ENCODE assay signal across 24 cellular contexts in genomic region chr22:34416321-34416900, GRCh38.
DNase-seq lines count a peak whose midpoint lies in the region; ATAC-seq and TF ChIP-seq lines count a peak whose summit lies in the region.
"Had no signal": no experiment of that assay in that cellular context is flagged by ENCODE, and none has a peak within 500 bp of the region (broad histone marks: within the 10 kb centered on the region; RNA-seq: fewer than 3 reads in every experiment).

No MANE protein-coding gene starts in this region.

- peaks cover 12% of the 10 kb centered on the region for H3K9me3 Mint-ChIP-seq in endodermal cell
- H3K9me3 Mint-ChIP-seq in neural progenitor cell = no peaks in the 10 kb centered on the region
- peaks cover 2% of the 10 kb centered on the region for H3K9me3 Mint-ChIP-seq in activated CD4-positive, alpha-beta T cell treated with anti-CD3 and anti-CD28 coated beads, Interleukin-2, amount 10 ng/mL, durations not matched to agents 7 days and 5 days

- peaks cover 4% of the 10 kb centered on the region for H4K20me1 ChIP-seq in neural progenitor cell (ENCODE audit: low read depth)

- ATAC-seq in GM19395 (IDR thresholded peaks at IDR 0.05; ENCODE audit: unreplicated experiment) (no peak), heart right ventricle (no peak)
- ATAC-seq: CD8-positive, alpha-beta T cell; Right ventricle myocardium inferior had no signal

- no peak overlapping the region for H3K9ac ChIP-seq in endodermal cell (ENCODE audit: extremely low read depth, low read length, poor library complexity, severe bottlenecking)
- H3K9ac ChIP-seq in neural progenitor cell = no peak overlapping the region

- H3F3A ChIP-seq in neural progenitor cell (ENCODE audit: low read depth) = peaks cover 11% of the 10 kb centered on the region

- H2AFZ ChIP-seq in neural progenitor cell (replicated peaks) = no peak overlapping the region
- H2AFZ ChIP-seq: PC-9 had no signal

- H3K36me3 ChIP-seq in endodermal cell (ENCODE audit: control insufficient read depth, insufficient read depth, low read length) (no peaks in the 10 kb centered on the region), neural progenitor cell (no peaks in the 10 kb centered on the region), heart right ventricle (no peaks in the 10 kb centered on the region)
- H3K36me3 ChIP-seq: MG63, SJCRH30 had no signal

- H3K27ac ChIP-seq in endodermal cell (ENCODE audit: low read depth, low read length) (no peak overlapping the region), neural progenitor cell (no peak overlapping the region), heart right ventricle (no peak overlapping the region)
- H3K27ac ChIP-seq: C4-2B, PC-9, SJCRH30 had no signal

- peaks cover 5% of the 10 kb centered on the region for H3K27me3 ChIP-seq in endodermal cell (ENCODE audit: control insufficient read depth, insufficient read depth, low read length, poor library complexity, severe bottlenecking)
- H3K27me3 ChIP-seq in neural progenitor cell = no peaks in the 10 kb centered on the region
- peaks cover 0 to 6% (median 0%) of the 10 kb centered on the region in 7 donors for H3K27me3 ChIP-seq in heart right ventricle
- H3K27me3 ChIP-seq: MG63, SJCRH30 had no signal

- H3K27me3 Mint-ChIP-seq in endodermal cell (ENCODE audit: insufficient read depth) = peaks cover 5% of the 10 kb centered on the region
- H3K27me3 Mint-ChIP-seq in neural progenitor cell (ENCODE audit: insufficient read depth, low read depth) = peaks cover 2% of the 10 kb centered on the region
- H3K27me3 Mint-ChIP-seq in activated CD4-positive, alpha-beta T cell treated with anti-CD3 and anti-CD28 coated beads, Interleukin-2, amount 10 ng/mL, durations not matched to agents 7 days and 5 days = no peaks in the 10 kb centered on the region
- H3K27me3 Mint-ChIP-seq: B cell had no signal

- H3K4me3 ChIP-seq in endodermal cell (ENCODE audit: low read length) (peak overlapping the region; percentile 22), neural progenitor cell (no peak overlapping the region), heart right ventricle (no peak overlapping the region)
- H3K4me3 ChIP-seq: MG63, PC-9, SJCRH30 had no signal

- whole genome bisulfite sequencing in endodermal cell (ENCODE audit: insufficient coverage in 1 of 2, insufficient read length in 1 of 2), 2 experiments = 29 to 51% methylated on average over 1 to 6 of the region's 6 CpGs
- 33 to 35% methylated on average over 6 of the region's 6 CpGs for WGBS in heart right ventricle, 2 donors

- H3K9me3 ChIP-seq in endodermal cell (ENCODE audit: control insufficient read depth, low read length) = peaks cover 12% of the 10 kb centered on the region
- H3K9me3 ChIP-seq in neural progenitor cell (ENCODE audit: low read depth) = no peaks in the 10 kb centered on the region
- peaks cover 0 to 3% (median 0%) of the 10 kb centered on the region in 11 donors for H3K9me3 ChIP-seq in heart right ventricle
- H3K9me3 ChIP-seq: Caco-2, MG63, SJCRH30 had no signal

- H3K36me3 Mint-ChIP-seq in endodermal cell (ENCODE audit: low read depth) = no peaks in the 10 kb centered on the region
- no peaks in the 10 kb centered on the region for H3K36me3 Mint-ChIP-seq in neural progenitor cell
- no peaks in the 10 kb centered on the region for H3K36me3 Mint-ChIP-seq in activated CD4-positive, alpha-beta T cell treated with anti-CD3 and anti-CD28 coated beads, Interleukin-2, amount 10 ng/mL, durations not matched to agents 7 days and 5 days (ENCODE audit: low read depth)
- H3K36me3 Mint-ChIP-seq: CD8-positive, alpha-beta T cell had no signal

- TF ChIP-seq CTCF in endodermal cell (conservative IDR thresholded peaks at IDR 0.05) (no peak), neural progenitor cell (IDR thresholded peaks at IDR 0.05) (no peak), heart right ventricle (IDR thresholded peaks at IDR 0.05) (no peak)

- peak overlapping the region; percentile 30 for H3K4me2 ChIP-seq in neural progenitor cell
- H3K4me2 ChIP-seq: PC-9 had no signal

- intact Hi-C loops in heart right ventricle (cut with DNase I) = loop anchor here in 7 of 10 donors (5.0 to 10.0 kb wide), 4 partner anchors 606 to 738 kb away; no protein-coding TSS in a partner anchor

- no peak overlapping the region for H3K27ac Mint-ChIP-seq in endodermal cell
- H3K27ac Mint-ChIP-seq in neural progenitor cell = no peak overlapping the region
- no peak overlapping the region for H3K27ac Mint-ChIP-seq in activated CD4-positive, alpha-beta T cell treated with anti-CD3 and anti-CD28 coated beads, Interleukin-2, amount 10 ng/mL, durations not matched to agents 7 days and 5 days
- H3K27ac Mint-ChIP-seq: B cell; CD8-positive, alpha-beta T cell had no signal

- CTCF ChIA-PET in activated CD4-positive, alpha-beta T cell treated with anti-CD3 and anti-CD28 coated beads, Interleukin-2, amount 10 ng/mL, durations not matched to agents 7 days and 5 days (lab: Charles Lee) = no interaction called here

- H3K4me3 Mint-ChIP-seq in endodermal cell (no peak overlapping the region), neural progenitor cell (no peak overlapping the region)
- H3K4me3 Mint-ChIP-seq in activated CD4-positive, alpha-beta T cell treated with anti-CD3 and anti-CD28 coated beads, Interleukin-2, amount 10 ng/mL, durations not matched to agents 7 days and 5 days = no peak overlapping the region
- H3K4me3 Mint-ChIP-seq: B cell; CD8-positive, alpha-beta T cell had no signal

- H3K4me1 ChIP-seq in endodermal cell (ENCODE audit: control insufficient read depth, insufficient read depth, low read length) (no peaks in the 10 kb centered on the region), neural progenitor cell (peaks cover 14% of the 10 kb centered on the region), heart right ventricle (no peaks in the 10 kb centered on the region)
- H3K4me1 ChIP-seq: Caco-2, SJCRH30 had no signal

- POLR2A ChIA-PET in activated CD4-positive, alpha-beta T cell treated with anti-CD3 and anti-CD28 coated beads, Interleukin-2, amount 10 ng/mL, durations not matched to agents 7 days and 5 days (lab: Charles Lee) = no interaction called here

- H3K4me1 Mint-ChIP-seq in endodermal cell (peaks cover 9% of the 10 kb centered on the region), neural progenitor cell (no peaks in the 10 kb centered on the region)
- no peaks in the 10 kb centered on the region for H3K4me1 Mint-ChIP-seq in activated CD4-positive, alpha-beta T cell treated with anti-CD3 and anti-CD28 coated beads, Interleukin-2, amount 10 ng/mL, durations not matched to agents 7 days and 5 days
- H3K4me1 Mint-ChIP-seq: B cell had no signal

- no peaks in the 10 kb centered on the region for H3K79me2 ChIP-seq in neural progenitor cell (ENCODE audit: low read depth)

- peak; percentile 46 for DNase-seq in NCI-H2029 (lab: John Stamatoyannopoulos, UW)
- peak; percentile 14 to 42 for DNase-seq in NCI-H526 (lab: John Stamatoyannopoulos, UW)
- DNase-seq in endodermal cell = peak; percentile 42
- DNase-seq in neural progenitor cell (ENCODE audit: low spot score) = peak; percentile 4
- DNase-seq in heart right ventricle = no peak
- DNase-seq in activated CD4-positive, alpha-beta T cell treated with anti-CD3 and anti-CD28 coated beads, Interleukin-2, amount 10 ng/mL, durations not matched to agents 7 days and 5 days = no peak
- DNase-seq: Caco-2; CD8-positive, alpha-beta T cell; DMS79 treated with DMSO at 0.1 percent for 48 hours; H7; IMR-90; KG1; MG63; NCI-H1694; NCI-H2081 treated with DMSO at 0.1 percent for 48 hours; NCI-H2171; NCI-H226; NCI-H510A; PC-9; SJCRH30 had no signal

Comparison
In these comparisons a context has a peak if more than half of its experiments do, and no peak if none do; other contexts are left out.
1. DNase-seq: peak in NCI-H2029 (single experiment), NCI-H526 (2 of 2), endodermal cell (single experiment) and neural progenitor cell (single experiment); none in heart right ventricle (0 of 2) and activated CD4-positive, alpha-beta T cell treated with anti-CD3 and anti-CD28 coated beads, Interleukin-2, amount 10 ng/mL, durations not matched to agents 7 days and 5 days (single experiment).